Comparison of ENCODE assay signal across 8 cellular contexts in the genomic region with DNA sequence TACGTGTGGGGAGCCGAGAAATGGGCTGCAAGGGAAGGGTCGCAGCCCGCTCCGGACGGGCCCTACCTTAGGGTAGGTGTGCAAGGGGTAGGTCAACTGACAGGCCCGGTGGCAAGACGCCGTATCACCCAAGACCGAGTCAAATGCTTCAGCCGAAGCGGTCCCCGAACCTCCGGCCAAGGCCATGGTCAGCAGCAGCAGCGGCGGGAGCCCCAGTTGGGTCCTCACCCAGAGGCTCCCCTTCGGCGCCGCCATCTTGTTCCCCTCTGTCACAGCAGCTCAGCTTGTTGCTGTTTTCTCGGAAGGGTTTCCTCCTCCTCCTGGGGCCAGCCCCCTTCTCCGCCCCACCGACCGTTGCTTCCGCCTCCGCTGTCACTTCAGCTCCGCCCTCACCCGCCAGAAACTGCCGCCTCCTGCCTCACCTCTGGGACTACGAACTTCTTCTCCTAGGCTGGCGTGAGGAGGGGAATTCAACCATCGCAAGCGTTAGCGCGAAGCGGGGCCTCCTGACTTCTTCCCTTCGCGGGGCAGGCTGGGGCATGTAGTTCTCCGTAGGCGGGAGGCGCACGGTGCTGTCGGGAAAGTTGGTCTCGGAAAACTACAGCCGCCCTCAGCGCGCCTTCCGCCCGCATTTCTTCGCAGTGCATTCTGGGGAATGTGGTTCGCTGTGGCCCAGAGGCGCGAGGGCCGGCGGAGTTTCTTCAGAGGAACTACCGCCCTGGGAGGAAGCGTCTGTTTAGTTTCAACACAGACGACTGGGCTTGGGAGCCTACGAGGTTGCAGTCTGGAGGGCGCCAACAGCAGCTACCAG. TPM values are rescaled to one million over a fixed set of nuclear protein-coding genes. Genes with fewer than 3 reads are reported as not detected.
DNase-seq lines count a peak whose midpoint lies in the region; ATAC-seq, FAIRE-seq and TF ChIP-seq lines count a peak whose summit lies in the region.

A gene (plus strand): TSS at position 675 of the 811 bp plus-strand sequence. CDS start 815 bp downstream, outside the sequence.
A gene with protein sequence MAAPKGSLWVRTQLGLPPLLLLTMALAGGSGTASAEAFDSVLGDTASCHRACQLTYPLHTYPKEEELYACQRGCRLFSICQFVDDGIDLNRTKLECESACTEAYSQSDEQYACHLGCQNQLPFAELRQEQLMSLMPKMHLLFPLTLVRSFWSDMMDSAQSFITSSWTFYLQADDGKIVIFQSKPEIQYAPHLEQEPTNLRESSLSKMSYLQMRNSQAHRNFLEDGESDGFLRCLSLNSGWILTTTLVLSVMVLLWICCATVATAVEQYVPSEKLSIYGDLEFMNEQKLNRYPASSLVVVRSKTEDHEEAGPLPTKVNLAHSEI (minus strand): TSS at position 271 of the 811 bp plus-strand sequence. CDS start 16 bp downstream, at position 255.

- FAIRE-seq in small intestine (lab: Jason Lieb, UNC) = peak; percentile 76

- H3K36me3 ChIP-seq in mammary epithelial cell (ENCODE audit: insufficient read depth, low read length) (no peaks in the 10 kb centered on the region), iPS-20b (ENCODE audit: insufficient read depth, low read depth, low read length) (no peaks in the 10 kb centered on the region), small intestine (ENCODE audit: control insufficient read depth in 2 of 2, insufficient read depth in 2 of 2, low read length in 2 of 2) (no peaks in the 10 kb centered on the region)

- dilution Hi-C loops in mammary epithelial cell (cut with HindIII; ENCODE audit: low sequenced_read_pairs) = no loop called here

- peak within 1 kb of the TSS; percentile 98 for H3K4me3 ChIP-seq in AG04449 (ENCODE audit: low read depth, low read length)
- H3K4me3 ChIP-seq in mammary epithelial cell (replicated peaks in 1 of 3; ENCODE audit: insufficient read depth in 1 of 3, low read depth in 2 of 3, low read length in 3 of 3) = peak within 1 kb of the TSS; percentile 82 to 90 (median 89)
- peak within 1 kb of the TSS; percentile 86 for H3K4me3 ChIP-seq in iPS-20b (ENCODE audit: low read length)
- peak within 1 kb of the TSS; percentile 56 to 80 for H3K4me3 ChIP-seq in small intestine (ENCODE audit: low read depth in 1 of 2, low read length in 2 of 2)

- CTCF ChIA-PET in AG04449 (lab: Yijun Ruan, JAX) (interaction anchor here (0.9 to 4.8 kb wide), 7 partner anchors 8 to 436 kb away, joined by 3 to 18 read pairs (median 6); no protein-coding TSS in a partner anchor), mammary epithelial cell (lab: Charles Lee; ENCODE audit: low non-redundant PET) (interaction anchor here (0.6 to 0.8 kb wide), 2 partner anchors 10 to 49 kb away, joined by 4 to 5 read pairs; no protein-coding TSS in a partner anchor)

- H3K4me1 ChIP-seq in mammary epithelial cell (ENCODE audit: insufficient read depth, low read length) = peaks cover 6% of the 10 kb centered on the region
- no peaks in the 10 kb centered on the region; the same call in 1 of the 2 replicates for H3K4me1 ChIP-seq in iPS-20b (ENCODE audit: insufficient read depth, low read length)
- peaks cover 0 to 7% of the 10 kb centered on the region in 2 donors for H3K4me1 ChIP-seq in small intestine (ENCODE audit: control insufficient read depth in 2 of 2, insufficient read depth in 1 of 2, low read depth in 1 of 2, low read length in 1 of 2)

- no peaks in the 10 kb centered on the region for H4K20me1 ChIP-seq in mammary epithelial cell (ENCODE audit: insufficient read depth, low read length)

- peak within 1 kb of the TSS; percentile 97 for H3K9ac ChIP-seq in mammary epithelial cell (ENCODE audit: insufficient read depth, low read length)
- peak within 1 kb of the TSS; percentile 90 for H3K9ac ChIP-seq in iPS-20b (ENCODE audit: low read depth, low read length)

- TF ChIP-seq CTCF in AG04449 (IDR thresholded peaks at IDR 0.05; ENCODE audit: insufficient read depth, low read length, missing control alignments) (no peak), VCaP (conservative IDR thresholded peaks at IDR 0.05) (no peak), mammary epithelial cell (conservative IDR thresholded peaks at IDR 0.05 in 1 of 2, IDR thresholded peaks at IDR 0.05 in 1 of 2; ENCODE audit: extremely low read depth in 1 of 2, insufficient read depth in 1 of 2, low read depth in 1 of 2, low read length in 2 of 2) (no peak)

- TSS peak; percentile 30 for BruUV-seq in mammary epithelial cell (replicated peaks; lab: Mats Ljungman, UMichigan)

- in situ Hi-C loops in mammary epithelial cell (cut with MboI; ENCODE audit: low sequenced_read_pairs in 2 of 2) = loop anchor here in 1 of 2 donors (25.0 kb wide), 1 partner anchor 759 kb away; a partner anchor contains a TSS

- POLR2A ChIA-PET in AG04449 (lab: Yijun Ruan, JAX) = interaction anchor here (0.6 to 1.1 kb wide), 3 partner anchors 10 to 594 kb away, joined by 3 to 5 read pairs (median 3); a partner anchor contains a TSS

- H3K27me3 ChIP-seq in mammary epithelial cell (ENCODE audit: insufficient read depth, low read length) = no peaks in the 10 kb centered on the region
- no peaks in the 10 kb centered on the region for H3K27me3 ChIP-seq in iPS-20b (ENCODE audit: insufficient read depth, low read length)
- no peaks in the 10 kb centered on the region for H3K27me3 ChIP-seq in small intestine (ENCODE audit: control insufficient read depth in 2 of 2, insufficient read depth in 2 of 2, low read length in 2 of 2)

- H3K4me2 ChIP-seq in mammary epithelial cell (ENCODE audit: insufficient read depth, low read depth, low read length) = peak within 1 kb of the TSS; percentile 88

- DNase-seq in AG04449 (ENCODE audit: low read depth, low spot score) (peak; percentile 95), NCI-H2196 treated with DMSO at 0.1 percent for 48 hours (lab: John Stamatoyannopoulos, UW; ENCODE audit: unreplicated experiment) (peak; percentile 98), mammary epithelial cell (peak; percentile 100), small intestine (peak; percentile 100)

- peak within 1 kb of the TSS; percentile 92 for H3K27ac ChIP-seq in VCaP
- H3K27ac ChIP-seq in mammary epithelial cell (ENCODE audit: insufficient read depth, low read depth, low read length) = peak within 1 kb of the TSS; percentile 91
- H3K27ac ChIP-seq in iPS-20b (ENCODE audit: low read length) = peak within 1 kb of the TSS; percentile 64
- H3K27ac ChIP-seq in small intestine (ENCODE audit: low read depth in 1 of 2, low read length in 1 of 2) = peak within 1 kb of the TSS; percentile 82 to 98

- ATAC-seq in GM18873 (IDR thresholded peaks at IDR 0.05; ENCODE audit: low FRiP score, unreplicated experiment) (peak; percentile 91), HG03135 (IDR thresholded peaks at IDR 0.05; ENCODE audit: unreplicated experiment) (peak; percentile 91)

- H3K9me3 ChIP-seq in mammary epithelial cell (replicated peaks; ENCODE audit: insufficient read depth, low read length) (no peaks in the 10 kb centered on the region), iPS-20b (ENCODE audit: insufficient read depth, low read depth, low read length) (no peaks in the 10 kb centered on the region), small intestine (ENCODE audit: control insufficient read depth, low read depth) (no peaks in the 10 kb centered on the region)

- peak within 1 kb of the TSS; percentile 99 for H2AFZ ChIP-seq in mammary epithelial cell (ENCODE audit: low read depth, low read length)

- WGBS in mammary epithelial cell (ENCODE audit: low coverage, missing lambda C conversion rate) = 3% methylated on average over 11 of the region's 59 CpGs
- 0% methylated on average over 59 of the region's 59 CpGs for WGBS in small intestine, 3 donors

- H3K79me2 ChIP-seq in mammary epithelial cell (ENCODE audit: insufficient read depth, low read length) = peaks cover 52% of the 10 kb centered on the region

- intact Hi-C loops in mammary epithelial cell (cut with micrococcal nuclease) = loop anchor here (1.0 to 5.0 kb wide), 3 partner anchors 28 to 354 kb away; a partner anchor contains a TSS

RNA-seq across cellular contexts. Expression of the first gene that starts in this region (rescaled TPM):
- total RNA-seq in mammary epithelial cell = 1 to 10 TPM; 3.8 to 5.5 TPM
- 3.4 TPM for polyA plus RNA-seq in mammary epithelial cell
- polyA minus RNA-seq in mammary epithelial cell = 9.6 TPM
- 1 to 10 TPM; 1.3 to 2.4 (median 1.4) TPM for polyA plus RNA-seq in small intestine

RNA-seq across cellular contexts. Expression of the second gene that starts in this region (rescaled TPM):
- 100 to 1,000 TPM; 164 to 223 TPM for total RNA-seq in mammary epithelial cell
- polyA plus RNA-seq in mammary epithelial cell = 182 TPM
- 61.5 TPM for polyA minus RNA-seq in mammary epithelial cell
- polyA plus RNA-seq in small intestine = 100 to 1,000 TPM; 156 to 266 (median 158) TPM

Comparison
In these comparisons a context has a peak if more than half of its experiments do, and no peak if none do; other contexts are left out.
1. Peak in every context shown above with its lines: DNase-seq, ATAC-seq, H3K4me3 ChIP-seq and H3K27ac ChIP-seq.